ENCODE assay signal across 11 cellular contexts in the genomic region with DNA sequence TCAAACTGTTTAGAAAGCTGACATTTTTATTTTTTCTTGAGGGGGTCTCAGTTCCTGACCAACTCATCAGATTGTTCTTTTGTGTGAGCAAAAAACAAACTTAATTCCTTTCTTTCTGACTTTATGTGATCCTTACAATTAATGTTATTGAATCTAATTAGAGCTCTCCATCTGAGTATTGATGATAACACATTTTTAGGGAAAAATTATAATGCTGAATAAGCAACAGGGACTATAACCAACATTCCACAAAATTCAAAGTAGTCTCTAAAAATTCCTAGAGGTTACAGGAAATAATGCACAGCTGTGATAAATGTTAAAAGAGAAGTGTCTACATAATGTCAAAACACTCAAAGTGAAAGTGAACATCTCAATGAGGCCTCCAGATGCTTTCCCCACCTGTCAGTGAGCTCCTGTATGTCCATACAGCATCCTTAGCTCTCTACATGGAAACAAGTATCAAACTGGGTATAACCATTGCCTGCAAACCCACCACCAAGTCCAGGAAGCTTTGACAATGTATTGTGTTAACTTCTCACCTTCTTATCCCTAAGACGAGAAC.
"Had no signal": no experiment of that assay in that cellular context is flagged by ENCODE, and none has a peak within 500 bp of the region (broad histone marks: within the 10 kb centered on the region; RNA-seq: fewer than 3 reads in every experiment).

No MANE protein-coding gene starts in this region.

- DNase-seq: activated CD4-positive, alpha-beta T cell treated with anti-CD3 and anti-CD28 coated beads, Interleukin-2, amount 50 U/mL, for 4 hours; activated CD4-positive, CD25-positive, alpha-beta regulatory T cell treated with anti-CD3 and anti-CD28 coated beads, Interleukin-2, amount 50 U/mL, for 72 hours; activated naive CD4-positive, alpha-beta T cell treated with anti-CD3 and anti-CD28 coated beads, Interleukin-2, amount 50 U/mL, for 16 hours; effector memory CD4-positive, alpha-beta T cell; foreskin fibroblast; kidney glomerular epithelial cell; mesenchymal stem cell; naive thymus-derived CD8-positive, alpha-beta T cell; stimulated activated CD4-positive, alpha-beta T cell treated with anti-CD3 and anti-CD28 coated beads, Interleukin-4, amount 100 ng/mL, for 24 hours; stimulated activated naive CD4-positive, alpha-beta T cell; tibial artery had no signal

- H3K4me3 ChIP-seq: tibial artery had no signal

- ATAC-seq: naive thymus-derived CD8-positive, alpha-beta T cell had no signal

- H3K4me1 ChIP-seq: tibial artery had no signal

- H3K36me3 ChIP-seq: tibial artery had no signal

- H3K27ac ChIP-seq: tibial artery had no signal

- H3K27me3 ChIP-seq: tibial artery had no signal

- H3K9me3 ChIP-seq: tibial artery had no signal
